Comparison of ENCODE assay signal across 17 cellular contexts in the genomic region with DNA sequence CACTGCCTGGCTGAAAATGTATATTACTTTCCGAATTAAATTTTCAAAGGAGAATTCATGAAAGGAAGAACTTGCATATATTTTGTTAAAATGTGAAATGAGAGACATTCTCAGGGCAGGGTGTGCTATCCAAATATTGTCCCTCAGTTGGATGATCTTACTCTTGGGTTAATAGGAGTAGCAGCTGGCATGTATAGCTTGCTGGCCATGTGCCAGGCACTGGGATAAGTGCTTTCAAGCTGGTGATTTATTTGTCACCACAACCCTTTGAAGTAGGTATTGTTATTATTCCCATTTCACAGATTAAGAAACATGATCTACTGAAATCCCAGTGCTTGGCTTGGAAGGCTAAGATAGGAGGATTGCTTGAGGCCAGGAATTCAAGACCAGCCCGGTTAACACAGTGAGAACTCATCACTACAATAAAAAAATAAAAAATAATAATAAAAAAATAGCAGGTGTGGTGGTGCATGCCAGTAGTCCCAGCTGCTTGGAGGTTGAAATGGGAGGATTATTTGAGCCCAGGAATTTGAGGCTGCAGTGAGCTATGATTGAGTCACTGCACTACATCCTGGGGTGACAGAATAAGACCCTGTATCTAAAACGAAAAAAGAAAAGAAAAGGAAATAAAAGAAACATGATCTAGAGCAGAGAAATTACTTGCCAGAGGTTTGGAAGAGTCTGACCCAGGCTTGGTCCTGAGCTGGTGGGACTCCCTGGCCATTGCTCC. TPM values are rescaled to one million over a fixed set of nuclear protein-coding genes. Genes with fewer than 3 reads are reported as not detected.
DNase-seq lines count a peak whose midpoint lies in the region; ATAC-seq and TF ChIP-seq lines count a peak whose summit lies in the region.
"Had no signal": no experiment of that assay in that cellular context is flagged by ENCODE, and none has a peak within 500 bp of the region (broad histone marks: within the 10 kb centered on the region; RNA-seq: fewer than 3 reads in every experiment).

No MANE protein-coding gene starts in this region.

- H3K4me1 ChIP-seq in A673 (ENCODE audit: insufficient read depth, low read length, poor library complexity, severe bottlenecking) = no peaks in the 10 kb centered on the region
- H3K4me1 ChIP-seq: breast epithelium had no signal

- no peaks in the 10 kb centered on the region for H3K36me3 ChIP-seq in A673 (ENCODE audit: insufficient read depth, low read length, poor library complexity, severe bottlenecking)
- H3K36me3 ChIP-seq: breast epithelium had no signal

- no TSS peak for BruUV-seq in A673 (replicated peaks; lab: Mats Ljungman, UMichigan)

- intact Hi-C loops in A673 (cut with micrococcal nuclease; ENCODE audit: unreplicated experiment) = no loop called here

- peak; percentile 42 for DNase-seq in A673 (ENCODE audit: low spot score)
- DNase-seq in DMS53 (lab: John Stamatoyannopoulos, UW) = peak; percentile 84
- DNase-seq in NCI-H2029 treated with DMSO at 0.1 percent for 48 hours (lab: John Stamatoyannopoulos, UW) = peak; percentile 67
- DNase-seq in NCI-H82 treated with DMSO at 0.1 percent for 48 hours (lab: John Stamatoyannopoulos, UW; ENCODE audit: unreplicated experiment) = peak; percentile 82
- DNase-seq in H4 (ENCODE audit: low spot score) = no peak
- DNase-seq: activated CD4-positive, alpha-beta T cell treated with anti-CD3 and anti-CD28 coated beads for 48 hours; activated effector memory CD4-positive, alpha-beta T cell treated with Interleukin-2 at 50 U/mL for 16 hours; CD4-positive, CD25-positive, alpha-beta regulatory T cell; islet precursor cell; Karpas-422; mammary epithelial cell; stimulated activated CD4-positive, alpha-beta T cell treated with anti-CD3 and anti-CD28 coated beads, Interleukin-15, amount 100 ng/mL, for 24 hours had no signal

- TF ChIP-seq CTCF in A673 (conservative IDR thresholded peaks at IDR 0.05; ENCODE audit: low read depth, low read length) = no peak

- H3K27ac ChIP-seq in A673 (ENCODE audit: low read depth, low read length, poor library complexity, severe bottlenecking) = no peak overlapping the region
- H3K27ac ChIP-seq: breast epithelium had no signal

- CTCF ChIA-PET in A673 (lab: Charles Lee) = no interaction called here

- no peaks in the 10 kb centered on the region for H3K9me3 ChIP-seq in A673 (ENCODE audit: low read depth, low read length, poor library complexity, severe bottlenecking)
- H3K9me3 ChIP-seq: breast epithelium had no signal

- H3K4me3 ChIP-seq in A673 (ENCODE audit: low read depth, low read length, poor library complexity, severe bottlenecking) = no peak overlapping the region
- H3K4me3 ChIP-seq: breast epithelium had no signal

- H3K27me3 ChIP-seq in A673 (replicated peaks; ENCODE audit: insufficient read depth, low read depth, low read length, poor library complexity) = no peaks in the 10 kb centered on the region
- H3K27me3 ChIP-seq: breast epithelium had no signal

- ATAC-seq in GM18498 (IDR thresholded peaks at IDR 0.05; ENCODE audit: unreplicated experiment) (no peak), GM21529 (IDR thresholded peaks at IDR 0.05; ENCODE audit: unreplicated experiment) (no peak), GM21786 (IDR thresholded peaks at IDR 0.05; ENCODE audit: unreplicated experiment) (no peak)
- ATAC-seq: right cardiac atrium had no signal

- POLR2A ChIA-PET in A673 (lab: Charles Lee; ENCODE audit: low non-redundant PET) = no interaction called here

RNA-seq across cellular contexts. Expression of a gene that starts 11.6 kb away (rescaled TPM):
- total RNA-seq in A673 (2021) = 65.9 and 74.4 TPM in 2 replicates
- 40.4 and 59.0 TPM in 2 replicates for total RNA-seq in H4 (2014; rRNA removed; shearing (Covaris generic))
